Comparison of ENCODE assay signal across 21 cellular contexts in genomic region chr3:185727873-185728272, GRCh38.
DNase-seq lines count a peak whose midpoint lies in the region; ATAC-seq and TF ChIP-seq lines count a peak whose summit lies in the region.
"Had no signal": no experiment of that assay in that cellular context is flagged by ENCODE, and none has a peak within 500 bp of the region (broad histone marks: within the 10 kb centered on the region; RNA-seq: fewer than 3 reads in every experiment).

No MANE protein-coding gene starts in this region.

- H3K4me1 Mint-ChIP-seq in endodermal cell: peaks cover 49% of the 10 kb centered on the region
- no peaks in the 10 kb centered on the region for H3K4me1 Mint-ChIP-seq in CD4-positive, alpha-beta memory T cell
- no peaks in the 10 kb centered on the region for H3K4me1 Mint-ChIP-seq in activated CD8-positive, alpha-beta T cell treated with anti-CD3 and anti-CD28 coated beads, Interleukin-2, amount 10 ng/mL, durations not matched to agents 7 days and 5 days (ENCODE audit: low read depth)
- H3K4me1 Mint-ChIP-seq: T-cell had no signal

- H3K27me3 Mint-ChIP-seq in endodermal cell (ENCODE audit: insufficient read depth): no peaks in the 10 kb centered on the region
- H3K27me3 Mint-ChIP-seq in CD4-positive, alpha-beta memory T cell: peaks cover 6 to 18% of the 10 kb centered on the region in 2 donors
- peaks cover 1% of the 10 kb centered on the region for H3K27me3 Mint-ChIP-seq in activated CD8-positive, alpha-beta T cell treated with anti-CD3 and anti-CD28 coated beads, Interleukin-2, amount 10 ng/mL, durations not matched to agents 7 days and 5 days (ENCODE audit: low read depth)

- in situ Hi-C loops in GM23248 (cut with MboI): no loop called here

- H3K4me1 ChIP-seq in GM23248 (ENCODE audit: insufficient read depth): peaks cover 72% of the 10 kb centered on the region
- H3K4me1 ChIP-seq in PC-9 (replicated peaks; ENCODE audit: insufficient read depth): peaks cover 53% of the 10 kb centered on the region
- H3K4me1 ChIP-seq in endodermal cell (ENCODE audit: control insufficient read depth, insufficient read depth, low read length): peaks cover 10% of the 10 kb centered on the region
- peaks cover 47% of the 10 kb centered on the region for H3K4me1 ChIP-seq in osteoblast (ENCODE audit: insufficient read depth, low read length)
- H3K4me1 ChIP-seq in CD4-positive, alpha-beta memory T cell (ENCODE audit: insufficient read depth, low read length): no peaks in the 10 kb centered on the region
- H3K4me1 ChIP-seq: uterus had no signal

- H3F3A ChIP-seq in GM23248 (ENCODE audit: insufficient read depth) (peaks cover 89% of the 10 kb centered on the region), PC-9 (ENCODE audit: insufficient read depth, low read depth) (peaks cover 62% of the 10 kb centered on the region)

- no peak overlapping the region for H3K4me3 Mint-ChIP-seq in endodermal cell
- H3K4me3 Mint-ChIP-seq in CD4-positive, alpha-beta memory T cell: no peak overlapping the region
- H3K4me3 Mint-ChIP-seq in activated CD8-positive, alpha-beta T cell treated with anti-CD3 and anti-CD28 coated beads, Interleukin-2, amount 10 ng/mL, durations not matched to agents 7 days and 5 days: no peak overlapping the region
- H3K4me3 Mint-ChIP-seq: T-cell had no signal

- no peaks in the 10 kb centered on the region for H3K36me3 ChIP-seq in GM23248 (ENCODE audit: low read depth)
- 0 out of 2 replicates have a peak, but pooled peaks cover 9% of the 10 kb centered on the region for H3K36me3 ChIP-seq in PC-9 (ENCODE audit: low read depth)
- no peaks in the 10 kb centered on the region for H3K36me3 ChIP-seq in endodermal cell (ENCODE audit: control insufficient read depth, insufficient read depth, low read length)
- H3K36me3 ChIP-seq in osteoblast (ENCODE audit: insufficient read depth, low read length): peaks cover 4% of the 10 kb centered on the region
- no peaks in the 10 kb centered on the region for H3K36me3 ChIP-seq in CD4-positive, alpha-beta memory T cell (ENCODE audit: insufficient read depth, low read length)
- H3K36me3 ChIP-seq: HAP-1, uterus had no signal

- H3K27ac Mint-ChIP-seq in endodermal cell: peak overlapping the region; percentile 29
- no peak overlapping the region for H3K27ac Mint-ChIP-seq in CD4-positive, alpha-beta memory T cell
- no peak overlapping the region for H3K27ac Mint-ChIP-seq in activated CD8-positive, alpha-beta T cell treated with anti-CD3 and anti-CD28 coated beads, Interleukin-2, amount 10 ng/mL, durations not matched to agents 7 days and 5 days
- H3K27ac Mint-ChIP-seq: T-cell had no signal

- H3K36me3 Mint-ChIP-seq in endodermal cell (ENCODE audit: low read depth): peaks cover 2% of the 10 kb centered on the region
- no peaks in the 10 kb centered on the region for H3K36me3 Mint-ChIP-seq in CD4-positive, alpha-beta memory T cell
- no peaks in the 10 kb centered on the region for H3K36me3 Mint-ChIP-seq in activated CD8-positive, alpha-beta T cell treated with anti-CD3 and anti-CD28 coated beads, Interleukin-2, amount 10 ng/mL, durations not matched to agents 7 days and 5 days (ENCODE audit: low read depth)
- H3K36me3 Mint-ChIP-seq: T-cell had no signal

- no peak for ATAC-seq in activated CD8-positive, alpha-beta T cell treated with anti-CD3 and anti-CD28 coated beads, Interleukin-2, amount 10 ng/mL, durations not matched to agents 7 days and 5 days
- ATAC-seq in HG03442 (IDR thresholded peaks at IDR 0.05; ENCODE audit: unreplicated experiment): no peak
- ATAC-seq: left lobe of liver, T-cell had no signal

- intact Hi-C loops in PC-9 (cut with micrococcal nuclease; ENCODE audit: unreplicated experiment) (no loop called here), posterior vena cava (cut with DNase I) (loop anchor here in 1 of 2 donors (2.0 kb wide), 1 partner anchor 27 kb away; no protein-coding TSS in a partner anchor)
- intact Hi-C loops in CD4-positive, alpha-beta memory T cell (cut with micrococcal nuclease): no loop called here

- CTCF ChIA-PET in PC-9 (lab: Charles Lee): no interaction called here
- CTCF ChIA-PET in CD4-positive, alpha-beta memory T cell (lab: Charles Lee; ENCODE audit: partially characterized antibody): no interaction called here
- CTCF ChIA-PET in activated CD8-positive, alpha-beta T cell treated with anti-CD3 and anti-CD28 coated beads, Interleukin-2, amount 10 ng/mL, durations not matched to agents 7 days and 5 days (lab: Charles Lee): interaction anchor here (1.9 kb wide), 1 partner anchor 40 kb away, joined by 7 read pairs; no protein-coding TSS in a partner anchor

- H2AFZ ChIP-seq in GM23248: no peak overlapping the region
- H2AFZ ChIP-seq in PC-9: no peak overlapping the region
- no peak overlapping the region for H2AFZ ChIP-seq in osteoblast (ENCODE audit: low read length)

- H3K79me2 ChIP-seq in GM23248 (ENCODE audit: insufficient read depth) (peaks cover 89% of the 10 kb centered on the region), PC-9 (ENCODE audit: low read depth) (peaks cover 96% of the 10 kb centered on the region), osteoblast (ENCODE audit: insufficient read depth, low read length) (peaks cover 73% of the 10 kb centered on the region)

- TF ChIP-seq CTCF in PC-9 (conservative IDR thresholded peaks at IDR 0.05) (no peak), endodermal cell (conservative IDR thresholded peaks at IDR 0.05) (no peak), osteoblast (IDR thresholded peaks at IDR 0.05; ENCODE audit: extremely low read depth, low read depth, low read length) (no peak)

- H4K20me1 ChIP-seq in GM23248 (ENCODE audit: insufficient read depth) (no peaks in the 10 kb centered on the region), PC-9 (ENCODE audit: insufficient read depth) (peaks cover 20% of the 10 kb centered on the region), osteoblast (ENCODE audit: insufficient read depth, low read length) (peaks cover 7% of the 10 kb centered on the region)

- H3K9me2 ChIP-seq in GM23248 (ENCODE audit: insufficient read depth): no peaks in the 10 kb centered on the region
- H3K9me2 ChIP-seq in PC-9 (ENCODE audit: insufficient read depth): no peaks in the 10 kb centered on the region

- H3K9me3 ChIP-seq in GM23248 (ENCODE audit: low read depth): no peaks in the 10 kb centered on the region
- no peaks in the 10 kb centered on the region for H3K9me3 ChIP-seq in PC-9 (ENCODE audit: insufficient read depth, low read depth)
- no peaks in the 10 kb centered on the region for H3K9me3 ChIP-seq in endodermal cell (ENCODE audit: control insufficient read depth, low read length)
- H3K9me3 ChIP-seq in osteoblast (ENCODE audit: low read depth, low read length): no peaks in the 10 kb centered on the region
- no peaks in the 10 kb centered on the region for H3K9me3 ChIP-seq in CD4-positive, alpha-beta memory T cell (ENCODE audit: control insufficient read depth in 1 of 2, low read length in 2 of 2)
- H3K9me3 ChIP-seq: HAP-1, uterus had no signal

- H3K4me2 ChIP-seq in GM23248 (ENCODE audit: unreplicated experiment) (no peak overlapping the region), PC-9 (no peak overlapping the region), osteoblast (ENCODE audit: insufficient read depth, low read length) (no peak overlapping the region)

- H3K27me3 ChIP-seq in GM23248 (replicated peaks; ENCODE audit: insufficient read depth): no peaks in the 10 kb centered on the region
- H3K27me3 ChIP-seq in PC-9 (ENCODE audit: insufficient read depth, low read depth): no peaks in the 10 kb centered on the region
- H3K27me3 ChIP-seq in endodermal cell (ENCODE audit: control insufficient read depth, insufficient read depth, low read length, poor library complexity, severe bottlenecking): no peaks in the 10 kb centered on the region
- H3K27me3 ChIP-seq in osteoblast (ENCODE audit: insufficient read depth, low read length): no peaks in the 10 kb centered on the region
- H3K27me3 ChIP-seq in CD4-positive, alpha-beta memory T cell (ENCODE audit: insufficient read depth, low read length): no peaks in the 10 kb centered on the region
- H3K27me3 ChIP-seq: uterus had no signal

- DNase-seq in GM23248 (no peak), PC-9 (no peak), endodermal cell (no peak), osteoblast (ENCODE audit: insufficient read length, low spot score, missing footprints) (no peak), posterior vena cava (ENCODE audit: low spot score) (no peak)
- no peak for DNase-seq in CD4-positive, alpha-beta memory T cell
- no peak for DNase-seq in activated CD8-positive, alpha-beta T cell treated with anti-CD3 and anti-CD28 coated beads, Interleukin-2, amount 10 ng/mL, durations not matched to agents 7 days and 5 days
- DNase-seq: activated CD4-positive, alpha-beta T cell treated with anti-CD3 and anti-CD28 coated beads, Interleukin-2, amount 50 U/mL, for 4 hours; activated naive CD4-positive, alpha-beta T cell treated with Interleukin-2 at 50 U/mL for 16 hours; activated T-cell treated with anti-CD3 and anti-CD28 coated beads for 4 hours; aorta; COR-L47; NCI-H1417 treated with DMSO at 0.1 percent for 48 hours; NCI-H2171 treated with DMSO at 0.1 percent for 48 hours; stimulated activated CD4-positive, alpha-beta T cell treated with anti-CD3 and anti-CD28 coated beads, Interleukin-4, amount 100 ng/mL, for 1 hour; T-cell; uterus had no signal

- peak overlapping the region; percentile 81 for H3K27ac ChIP-seq in GM23248
- peak overlapping the region; percentile 89 for H3K27ac ChIP-seq in PC-9
- H3K27ac ChIP-seq in endodermal cell (ENCODE audit: low read depth, low read length): no peak overlapping the region
- peak overlapping the region; percentile 89 for H3K27ac ChIP-seq in osteoblast (ENCODE audit: low read depth, low read length)
- H3K27ac ChIP-seq in CD4-positive, alpha-beta memory T cell (ENCODE audit: low read depth, low read length): no peak overlapping the region
- H3K27ac ChIP-seq: uterus, VCaP had no signal

- no peak overlapping the region for H3K9ac ChIP-seq in GM23248
- no peak overlapping the region for H3K9ac ChIP-seq in endodermal cell (ENCODE audit: extremely low read depth, low read length, poor library complexity, severe bottlenecking)

- WGBS in GM23248 (ENCODE audit: low coverage in 1 of 2, low lambda C conversion rate in 2 of 2, missing lambda C conversion rate in 2 of 2), 2 experiments: 97 to 99% methylated on average over 9 of the region's 9 CpGs
- 92 to 93% methylated on average over 9 of the region's 9 CpGs for whole genome bisulfite sequencing in endodermal cell (ENCODE audit: insufficient coverage in 1 of 2, insufficient read length in 1 of 2), 2 experiments

- H3K9me3 Mint-ChIP-seq in endodermal cell: no peaks in the 10 kb centered on the region
- H3K9me3 Mint-ChIP-seq in CD4-positive, alpha-beta memory T cell: peaks cover 0 to 2% (median 0%) of the 10 kb centered on the region in 8 donors
- no peaks in the 10 kb centered on the region for H3K9me3 Mint-ChIP-seq in activated CD8-positive, alpha-beta T cell treated with anti-CD3 and anti-CD28 coated beads, Interleukin-2, amount 10 ng/mL, durations not matched to agents 7 days and 5 days (ENCODE audit: insufficient read depth)
- H3K9me3 Mint-ChIP-seq: T-cell had no signal

- no TSS peak for BruUV-seq in PC-9 (replicated peaks; lab: Mats Ljungman, UMichigan)

- no peak overlapping the region for H3K4me3 ChIP-seq in GM23248
- no peak overlapping the region for H3K4me3 ChIP-seq in PC-9
- H3K4me3 ChIP-seq in endodermal cell (ENCODE audit: low read length): no peak overlapping the region
- no peak overlapping the region for H3K4me3 ChIP-seq in osteoblast (ENCODE audit: insufficient read depth, low read length)
- H3K4me3 ChIP-seq in CD4-positive, alpha-beta memory T cell (ENCODE audit: low read length in 2 of 2): no peak overlapping the region
- H3K4me3 ChIP-seq: HAP-1, uterus had no signal

- POLR2A ChIA-PET in PC-9 (lab: Charles Lee; ENCODE audit: unreplicated experiment): no interaction called here
- POLR2A ChIA-PET in CD4-positive, alpha-beta memory T cell (lab: Charles Lee; ENCODE audit: partially characterized antibody): no interaction called here
- POLR2A ChIA-PET in activated CD8-positive, alpha-beta T cell treated with anti-CD3 and anti-CD28 coated beads, Interleukin-2, amount 10 ng/mL, durations not matched to agents 7 days and 5 days (lab: Charles Lee): no interaction called here

Comparison
In these comparisons a context has a peak if more than half of its experiments do, and no peak if none do; other contexts are left out.
1. H3K27ac ChIP-seq: peak in GM23248 (single experiment), PC-9 (single experiment) and osteoblast (single experiment); none in endodermal cell (single experiment) and CD4-positive, alpha-beta memory T cell (single experiment).